ENCODE assay signal across 1 cellular context in genomic region chr12:22577667-22578066, GRCh38.
TF ChIP-seq lines count a peak whose summit lies in the region.

No MANE protein-coding gene starts in this region.

TF ChIP-seq in IMR-90, 13 proteins besides CTCF, POLR2A, EP300 and RAD21:
- TF ChIP-seq CEBPB (IDR thresholded peaks at IDR 0.05; ENCODE audit: low read depth, low read length) (no peak), MXI1 (IDR thresholded peaks at IDR 0.05; ENCODE audit: borderline replicate concordance, low read depth, low read length) (no peak), BHLHE40 (IDR thresholded peaks at IDR 0.05; ENCODE audit: low read depth, low read length) (no peak), FOS (IDR thresholded peaks at IDR 0.05; ENCODE audit: low read depth, low read length) (no peak), CHD1 (IDR thresholded peaks at IDR 0.05; ENCODE audit: low read depth, low read length) (no peak), ELK1 (IDR thresholded peaks at IDR 0.05; ENCODE audit: borderline replicate concordance, low read depth, low read length) (no peak), NFE2L2 (IDR thresholded peaks at IDR 0.05; ENCODE audit: low read depth, low read length) (no peak), RCOR1 (IDR thresholded peaks at IDR 0.05; ENCODE audit: insufficient replicate concordance, low read length) (no peak)
